ENCODE assay signal across 1 cellular context in genomic region chr16:8847623-8848022, GRCh38.
TF ChIP-seq lines count a peak whose summit lies in the region.

No MANE protein-coding gene starts in this region.

TF ChIP-seq in H1, 55 proteins besides CTCF, POLR2A, EP300 and RAD21:
- TF ChIP-seq POLR2AphosphoS5 (IDR thresholded peaks at IDR 0.05; ENCODE audit: low read depth, low read length): peak; percentile 78; the same call in 1 of the 2 replicates
- TF ChIP-seq HDAC2 (IDR thresholded peaks at IDR 0.05; ENCODE audit: borderline replicate concordance in 1 of 2, low read depth in 2 of 2, low read length in 2 of 2): no peak
